Comparison of ENCODE assay signal across 8 cellular contexts in genomic region chr19:49816616-49817015, GRCh38. TPM values are rescaled to one million over a fixed set of nuclear protein-coding genes. Genes with fewer than 3 reads are reported as not detected.
A peak's percentile ranks its signal among the peaks of the same experiment; 100 is the strongest.
DNase-seq lines count a peak whose midpoint lies in the region; ATAC-seq and TF ChIP-seq lines count a peak whose summit lies in the region.

No MANE protein-coding gene starts in this region.

- 75% methylated on average over 13 of the region's 16 CpGs for WGBS in right lobe of liver (ENCODE audit: insufficient coverage, low coverage, low lambda C conversion rate, missing lambda C conversion rate)

- ATAC-seq in right lobe of liver (no peak), HG02571 (IDR thresholded peaks at IDR 0.05; ENCODE audit: unreplicated experiment) (no peak)

- H3K27ac ChIP-seq in angular gyrus (ENCODE audit: low read depth, low read length) = peak overlapping the region; percentile 99
- H3K27ac ChIP-seq in right lobe of liver = peak overlapping the region in 2 of 3 donors; percentile 94 to 98
- peak overlapping the region; percentile 38 for H3K27ac ChIP-seq in substantia nigra (ENCODE audit: low read depth, low read length, poor library complexity, severe bottlenecking)

- no peaks in the 10 kb centered on the region for H3K27me3 ChIP-seq in right lobe of liver

- no peak overlapping the region for H3K4me3 ChIP-seq in right lobe of liver

- TF ChIP-seq CTCF in right lobe of liver (IDR thresholded peaks at IDR 0.05) = no peak

- H3K36me3 ChIP-seq in right lobe of liver = no peaks in the 10 kb centered on the region

- TF ChIP-seq POLR2A in right lobe of liver (IDR thresholded peaks at IDR 0.05) = no peak

- DNase-seq in NCI-H2227 (lab: John Stamatoyannopoulos, UW; ENCODE audit: unreplicated experiment) (peak; percentile 16), NCI-H2227 treated with DMSO at 0.1 percent for 48 hours (lab: John Stamatoyannopoulos, UW) (no peak), right lobe of liver (no peak), substantia nigra (lab: John Stamatoyannopoulos, UW) (no peak), glomerular visceral epithelial cell (ENCODE audit: extremely low spot score) (no peak), activated gamma-delta T cell treated with Interleukin-2 at 50 U/mL for 16 hours (no peak)

- H3K4me1 ChIP-seq in right lobe of liver = peaks cover 0 to 13% (median 0%) of the 10 kb centered on the region in 4 donors

- H3K9me3 ChIP-seq in right lobe of liver = no peaks in the 10 kb centered on the region

- intact Hi-C loops in right lobe of liver (cut with DNase I) = no loop called here

RNA-seq across cellular contexts. Expression of gene MED25, which starts 1.5 kb away (rescaled TPM):
- total RNA-seq in right lobe of liver = 10 to 100 TPM in 5 of 6 experiments, 1 to 10 TPM in 1; 9.9 to 16.3 (median 11.8) TPM

RNA-seq across cellular contexts. Expression of gene FUZ, which starts 3.5 kb away (rescaled TPM):
- 10 to 100 TPM in 1 of 6 experiments, 1 to 10 TPM in 5; 3.7 to 10.7 (median 6.3) TPM for total RNA-seq in right lobe of liver

RNA-seq across cellular contexts. Expression of gene PTOV1, which starts 34.3 kb away (rescaled TPM):
- 10 to 100 TPM; 44.4 to 93.0 (median 69.6) TPM for total RNA-seq in right lobe of liver

RNA-seq across cellular contexts. Expression of gene AP2A1, which starts 49.8 kb away (rescaled TPM):
- 100 to 1,000 TPM in 1 of 6 experiments, 10 to 100 TPM in 5; 38.7 to 103 (median 49.8) TPM for total RNA-seq in right lobe of liver

RNA-seq across cellular contexts. Expression of gene PNKP, which starts 50.8 kb away (rescaled TPM):
- total RNA-seq in right lobe of liver = 10 to 100 TPM; 21.0 to 37.5 (median 27.9) TPM

Comparison
In these comparisons a context has a peak if more than half of its experiments do, and no peak if none do; other contexts are left out.
1. H3K27ac ChIP-seq: peak in every context shown above with its lines; median percentile 99 in angular gyrus; 96 in right lobe of liver; 38 in substantia nigra.